ENCODE assay signal across 13 cellular contexts in genomic region chr1:9753121-9753531, GRCh38.
DNase-seq lines count a peak whose midpoint lies in the region; ATAC-seq and TF ChIP-seq lines count a peak whose summit lies in the region.
"Had no signal": no experiment of that assay in that cellular context is flagged by ENCODE, and none has a peak within 500 bp of the region (broad histone marks: within the 10 kb centered on the region; RNA-seq: fewer than 3 reads in every experiment).

No MANE protein-coding gene starts in this region.

- CTCF ChIA-PET in AG04450 (lab: Charles Lee): no interaction called here
- CTCF ChIA-PET in mammary epithelial cell (lab: Charles Lee; ENCODE audit: low non-redundant PET): no interaction called here
- CTCF ChIA-PET in T-cell (lab: Charles Lee): interaction anchor here in 1 of 2 donors (0.6 kb wide), 1 partner anchor 136 kb away, joined by 6 read pairs; no protein-coding TSS in a partner anchor

- peaks cover 41% of the 10 kb centered on the region for H3K36me3 ChIP-seq in mammary epithelial cell (ENCODE audit: insufficient read depth, low read length)
- H3K36me3 ChIP-seq: neutrophil had no signal

- dilution Hi-C loops in mammary epithelial cell (cut with HindIII; ENCODE audit: low sequenced_read_pairs): no loop called here

- no peak overlapping the region for H3K4me3 Mint-ChIP-seq in T-cell
- H3K4me3 Mint-ChIP-seq: CD4-positive, alpha-beta T cell had no signal

- DNase-seq in AG04450 (ENCODE audit: low read depth, low spot score) (peak; percentile 63), HS-27A (ENCODE audit: low read depth) (peak; percentile 20), mammary epithelial cell (peak; percentile 66), lung microvascular endothelial cell (ENCODE audit: low read depth in 2 of 2) (peak; percentile 82 to 91), T-cell (no peak), KG1 (lab: John Stamatoyannopoulos, UW) (no peak)
- DNase-seq: activated CD8-positive, alpha-beta memory T cell treated with anti-CD3 and anti-CD28 coated beads, Interleukin-2, amount 50 U/mL, for 4 hours; CD4-positive, alpha-beta T cell; cerebellar nuclear complex; NCI-H1417 treated with DMSO at 0.1 percent for 48 hours had no signal

- H3K4me1 Mint-ChIP-seq in T-cell: peaks cover 3 to 12% (median 10%) of the 10 kb centered on the region in 3 donors

- H3K4me1 ChIP-seq in mammary epithelial cell (ENCODE audit: insufficient read depth, low read length): peaks cover 6% of the 10 kb centered on the region

- intact Hi-C loops in mammary epithelial cell (cut with micrococcal nuclease): no loop called here

- H2AFZ ChIP-seq in mammary epithelial cell (ENCODE audit: low read depth, low read length): no peak overlapping the region

- POLR2A ChIA-PET in AG04450 (lab: Yijun Ruan, JAX) (no interaction called here), T-cell (lab: Charles Lee) (no interaction called here)

- H3K27ac Mint-ChIP-seq in T-cell: no peak overlapping the region
- H3K27ac Mint-ChIP-seq: CD4-positive, alpha-beta T cell had no signal

- no peak overlapping the region for H3K4me2 ChIP-seq in mammary epithelial cell (ENCODE audit: insufficient read depth, low read depth, low read length)

- no TSS peak for BruUV-seq in mammary epithelial cell (replicated peaks; lab: Mats Ljungman, UMichigan)

- no peaks in the 10 kb centered on the region for H3K27me3 ChIP-seq in AG04450 (ENCODE audit: control insufficient read depth, insufficient read depth, low read length)
- H3K27me3 ChIP-seq in mammary epithelial cell (ENCODE audit: insufficient read depth, low read length): no peaks in the 10 kb centered on the region
- H3K27me3 ChIP-seq: neutrophil had no signal

- H3K27ac ChIP-seq in AG04450 (ENCODE audit: low read depth, low read length) (no peak overlapping the region), mammary epithelial cell (ENCODE audit: insufficient read depth, low read depth, low read length) (no peak overlapping the region)
- H3K27ac ChIP-seq: neutrophil had no signal

- H3K9ac ChIP-seq in mammary epithelial cell (ENCODE audit: insufficient read depth, low read length): no peak overlapping the region

- H3K36me3 Mint-ChIP-seq in T-cell: peaks cover 35% of the 10 kb centered on the region

- H3K9me3 ChIP-seq in AG04450 (ENCODE audit: control insufficient read depth, insufficient read depth, low read length) (no peaks in the 10 kb centered on the region), mammary epithelial cell (replicated peaks; ENCODE audit: insufficient read depth, low read length) (no peaks in the 10 kb centered on the region)
- H3K9me3 ChIP-seq: neutrophil had no signal

- no peak for ATAC-seq in GM18519 (IDR thresholded peaks at IDR 0.05; ENCODE audit: low FRiP score, unreplicated experiment)
- no peak for ATAC-seq in HG02970 (IDR thresholded peaks at IDR 0.05; ENCODE audit: low FRiP score, unreplicated experiment)
- ATAC-seq in T-cell (replicated peaks in 1 of 4): no peak

- H3K79me2 ChIP-seq in mammary epithelial cell (ENCODE audit: insufficient read depth, low read length): peaks cover 76% of the 10 kb centered on the region

- no peak for TF ChIP-seq CTCF in AG04450 (IDR thresholded peaks at IDR 0.05; ENCODE audit: low read depth, low read length)
- no peak for TF ChIP-seq CTCF in mammary epithelial cell (conservative IDR thresholded peaks at IDR 0.05 in 1 of 2, IDR thresholded peaks at IDR 0.05 in 1 of 2; ENCODE audit: extremely low read depth in 1 of 2, insufficient read depth in 1 of 2, low read depth in 1 of 2, low read length in 2 of 2)

- no peaks in the 10 kb centered on the region for H3K27me3 Mint-ChIP-seq in T-cell
- H3K27me3 Mint-ChIP-seq: CD4-positive, alpha-beta T cell had no signal

- H3K9me3 Mint-ChIP-seq in T-cell: no peaks in the 10 kb centered on the region
- H3K9me3 Mint-ChIP-seq: CD4-positive, alpha-beta T cell had no signal

- WGBS in mammary epithelial cell (ENCODE audit: low coverage, missing lambda C conversion rate): 77% methylated on average over 10 of the region's 12 CpGs

- H4K20me1 ChIP-seq in mammary epithelial cell (ENCODE audit: insufficient read depth, low read length): no peaks in the 10 kb centered on the region

- in situ Hi-C loops in mammary epithelial cell (cut with MboI; ENCODE audit: low sequenced_read_pairs in 2 of 2): no loop called here

- H3K4me3 ChIP-seq in AG04450 (ENCODE audit: low read depth, low read length) (no peak overlapping the region), mammary epithelial cell (replicated peaks in 1 of 3; ENCODE audit: insufficient read depth in 1 of 3, low read depth in 2 of 3, low read length in 3 of 3) (no peak overlapping the region)

Comparison
In these comparisons a context has a peak if more than half of its experiments do, and no peak if none do; other contexts are left out.
1. DNase-seq: peak in AG04450 (single experiment), HS-27A (single experiment), mammary epithelial cell (single experiment) and lung microvascular endothelial cell (2 of 2); none in T-cell (0 of 34) and KG1 (single experiment).